ENCODE assay signal across 17 cellular contexts in genomic region chr9:85944672-85945071, GRCh38.
"Had no signal": no experiment of that assay in that cellular context is flagged by ENCODE, and none has a peak within 500 bp of the region (broad histone marks: within the 10 kb centered on the region; RNA-seq: fewer than 3 reads in every experiment).

No MANE protein-coding gene starts in this region.

- H3K27me3 Mint-ChIP-seq: activated CD8-positive, alpha-beta memory T cell treated with anti-CD3 and anti-CD28 coated beads, Interleukin-2, amount 10 ng/mL, durations not matched to agents 7 days and 5 days; activated T-cell treated with anti-CD3 and anti-CD28 coated beads, Interleukin-2, amount 50 U/mL, for 24 hours; natural killer cell treated with Interleukin-12 subunit alpha and Interleukin-12 subunit beta and Interleukin-15 and Interleukin-18, amount 100 ng/mL, for 72 hours had no signal

- H3K27ac Mint-ChIP-seq: activated CD8-positive, alpha-beta memory T cell treated with anti-CD3 and anti-CD28 coated beads, Interleukin-2, amount 10 ng/mL, durations not matched to agents 7 days and 5 days; activated naive CD4-positive, alpha-beta T cell treated with anti-CD3 and anti-CD28 coated beads, Interleukin-2, amount 50 U/mL, for 72 hours; activated T-cell treated with anti-CD3 and anti-CD28 coated beads, Interleukin-2, amount 50 U/mL, for 24 hours; natural killer cell treated with Interleukin-12 subunit alpha and Interleukin-12 subunit beta and Interleukin-15 and Interleukin-18, amount 100 ng/mL, for 72 hours had no signal

- DNase-seq: activated CD8-positive, alpha-beta memory T cell treated with anti-CD3 and anti-CD28 coated beads, Interleukin-2, amount 10 ng/mL, durations not matched to agents 7 days and 5 days; activated effector memory CD4-positive, alpha-beta T cell treated with Interleukin-2 at 50 U/mL for 16 hours; activated T-cell treated with anti-CD3 and anti-CD28 coated beads, Interleukin-2, amount 50 U/mL, for 24 hours; anterior cingulate cortex; esophagus squamous epithelium; foreskin keratinocyte; heart left ventricle; occipital lobe; stimulated activated CD4-positive, alpha-beta T cell treated with anti-CD3 and anti-CD28 coated beads, Interleukin-12 subunit alpha, Interleukin-12 subunit beta, amount 100 ng/mL, for 4 hours; stomach; T-helper 2 cell; uterus had no signal

- H3K4me3 ChIP-seq: breast epithelium, esophagus squamous epithelium, heart left ventricle, prostate gland, stomach, thoracic aorta, uterus had no signal

- H3K27ac ChIP-seq: breast epithelium, foreskin keratinocyte, stomach, thoracic aorta had no signal

- H3K9me3 ChIP-seq: breast epithelium, esophagus squamous epithelium, heart left ventricle, prostate gland, stomach, thoracic aorta, uterus had no signal

- H3K9me3 Mint-ChIP-seq: activated T-cell treated with anti-CD3 and anti-CD28 coated beads, Interleukin-2, amount 50 U/mL, for 24 hours; natural killer cell treated with Interleukin-12 subunit alpha and Interleukin-12 subunit beta and Interleukin-15 and Interleukin-18, amount 100 ng/mL, for 72 hours had no signal

- H3K4me3 Mint-ChIP-seq: activated CD8-positive, alpha-beta memory T cell treated with anti-CD3 and anti-CD28 coated beads, Interleukin-2, amount 10 ng/mL, durations not matched to agents 7 days and 5 days; activated T-cell treated with anti-CD3 and anti-CD28 coated beads, Interleukin-2, amount 50 U/mL, for 24 hours; natural killer cell treated with Interleukin-12 subunit alpha and Interleukin-12 subunit beta and Interleukin-15 and Interleukin-18, amount 100 ng/mL, for 72 hours had no signal

- H3K36me3 ChIP-seq: breast epithelium, prostate gland, thoracic aorta, uterus had no signal
